8 cellular contexts compared by ENCODE assay signal in the genomic region with DNA sequence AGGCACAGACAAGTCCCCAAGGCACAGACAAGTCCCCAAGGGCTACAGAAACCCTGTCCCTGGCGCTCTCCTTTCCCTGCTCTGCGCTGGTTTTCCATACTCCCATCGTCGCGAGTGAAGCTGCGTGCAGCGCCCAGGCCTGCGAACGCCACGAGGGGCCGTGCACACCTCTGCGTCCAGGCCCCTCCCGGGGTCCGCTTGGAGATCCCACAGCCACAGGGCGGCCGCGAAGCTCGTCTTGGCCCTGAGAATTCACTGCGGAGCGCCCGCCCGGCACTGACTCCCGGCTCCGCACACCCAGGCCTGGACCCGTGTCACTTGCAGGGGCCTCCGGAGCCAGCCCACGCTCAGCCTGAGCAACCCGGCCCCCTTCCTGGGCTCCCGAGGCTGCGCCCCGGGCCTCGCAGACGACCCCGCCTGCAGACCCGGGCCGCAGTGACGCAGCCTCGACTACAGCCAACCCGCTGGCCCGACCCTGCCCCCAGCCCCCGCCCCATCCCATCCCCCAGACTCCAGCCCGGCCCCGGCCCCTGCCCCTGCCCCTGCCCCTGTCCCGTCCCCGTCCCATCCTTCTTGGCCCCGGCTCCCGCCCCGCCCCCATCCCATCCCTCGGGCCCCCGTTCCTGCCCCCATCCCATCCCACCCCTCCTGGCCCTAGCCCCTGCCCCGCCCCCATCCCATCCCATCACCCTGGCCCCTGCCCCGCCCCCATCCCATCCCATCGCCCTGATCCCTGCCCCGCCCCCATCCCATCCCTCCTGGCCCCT. TPM values are rescaled to one million over a fixed set of nuclear protein-coding genes. Genes with fewer than 3 reads are reported as not detected.
DNase-seq lines count a peak whose midpoint lies in the region; ATAC-seq and TF ChIP-seq lines count a peak whose summit lies in the region.

No MANE protein-coding gene starts in this region.

- ATAC-seq in GM21825 (IDR thresholded peaks at IDR 0.05; ENCODE audit: unreplicated experiment), result no peak

- CTCF ChIA-PET in AG04449 (lab: Yijun Ruan, JAX), result interaction anchor here (1.3 to 18.2 kb wide), 2 partner anchors 147 to 149 kb away, joined by 3 to 304 read pairs; no protein-coding TSS in a partner anchor

- no peaks in the 10 kb centered on the region for H3K9me2 ChIP-seq in Loucy (replicated peaks; ENCODE audit: low read depth, low read length)

- H4K20me1 ChIP-seq in Loucy (ENCODE audit: insufficient read depth, low read length, poor library complexity, severe bottlenecking), result peaks cover 3% of the 10 kb centered on the region

- TF ChIP-seq CTCF in AG04449 (IDR thresholded peaks at IDR 0.05; ENCODE audit: insufficient read depth, low read length, missing control alignments), result no peak
- TF ChIP-seq CTCF in Loucy (conservative IDR thresholded peaks at IDR 0.05; ENCODE audit: low read length), result no peak
- TF ChIP-seq CTCF in colonic mucosa (IDR thresholded peaks at IDR 0.05), result no peak

- POLR2A ChIA-PET in AG04449 (lab: Yijun Ruan, JAX), result no interaction called here

- H3K36me3 ChIP-seq in Loucy (ENCODE audit: insufficient read depth, low read length), result no peaks in the 10 kb centered on the region
- peaks cover 6% of the 10 kb centered on the region for H3K36me3 ChIP-seq in colonic mucosa
- H3K36me3 ChIP-seq in muscle layer of duodenum (ENCODE audit: control insufficient read depth in 1 of 2, insufficient read depth in 2 of 2, low read length in 2 of 2), result peaks cover 24 to 38% of the 10 kb centered on the region in 2 donors

- H3K9me3 ChIP-seq in Loucy (ENCODE audit: insufficient read depth, low read depth, low read length) (no peaks in the 10 kb centered on the region), colonic mucosa (no peaks in the 10 kb centered on the region), muscle layer of duodenum (ENCODE audit: control insufficient read depth in 1 of 2, low read length in 2 of 2) (no peaks in the 10 kb centered on the region)

- H3K4me1 ChIP-seq in Loucy (ENCODE audit: insufficient read depth, low read length, poor library complexity, severe bottlenecking) (peaks cover 5% of the 10 kb centered on the region), colonic mucosa (peaks cover 5% of the 10 kb centered on the region), muscle layer of duodenum (ENCODE audit: control insufficient read depth in 1 of 2, insufficient read depth in 2 of 2, low read length in 2 of 2) (peaks cover 8 to 21% of the 10 kb centered on the region in 2 donors)

- DNase-seq in AG04449 (ENCODE audit: low read depth, low spot score), result no peak
- DNase-seq in colonic mucosa, result no peak
- DNase-seq in stimulated activated naive CD4-positive, alpha-beta T cell (lab: John Stamatoyannopoulos, UW), result no peak
- no peak for DNase-seq in COLO829 (ENCODE audit: low spot score)
- DNase-seq in DMS 273 (lab: John Stamatoyannopoulos, UW; ENCODE audit: unreplicated experiment), result no peak

- H3K9ac ChIP-seq in Loucy (ENCODE audit: low read depth, low read length, poor library complexity, severe bottlenecking) (peak overlapping the region; percentile 79), colonic mucosa (ENCODE audit: low read depth in 2 of 2, low read length in 2 of 2) (no peak overlapping the region)

- H3K27ac ChIP-seq in colonic mucosa, result no peak overlapping the region
- H3K27ac ChIP-seq in muscle layer of duodenum (ENCODE audit: low read length), result no peak overlapping the region

- peak overlapping the region; percentile 65 for H3K4me2 ChIP-seq in Loucy (ENCODE audit: low read depth, low read length, poor library complexity, severe bottlenecking)

- no peaks in the 10 kb centered on the region for H3K27me3 ChIP-seq in Loucy (ENCODE audit: insufficient read depth, low read length, poor library complexity, severe bottlenecking)
- no peaks in the 10 kb centered on the region for H3K27me3 ChIP-seq in colonic mucosa
- no peaks in the 10 kb centered on the region for H3K27me3 ChIP-seq in muscle layer of duodenum (ENCODE audit: low read depth, low read length)

- intact Hi-C loops in colonic mucosa (cut with DNase I), result loop anchor here (10.0 kb wide), 1 partner anchor 142 kb away; no protein-coding TSS in a partner anchor

- H2AFZ ChIP-seq in Loucy (ENCODE audit: low read length), result no peak overlapping the region

- no peaks in the 10 kb centered on the region for H3F3A ChIP-seq in Loucy (ENCODE audit: low read depth)

- H3K4me3 ChIP-seq in AG04449 (ENCODE audit: low read depth, low read length) (peak overlapping the region; percentile 77), Loucy (ENCODE audit: low read length, poor library complexity, severe bottlenecking) (peak overlapping the region; percentile 98), colonic mucosa (peak overlapping the region; percentile 55), muscle layer of duodenum (ENCODE audit: low read depth in 1 of 2, low read length in 2 of 2) (peak overlapping the region; percentile 16 to 64)

- peaks cover 11% of the 10 kb centered on the region; the same call in 1 of the 2 replicates for H3K79me2 ChIP-seq in Loucy (ENCODE audit: insufficient read depth, low read length)

RNA-seq across cellular contexts. Expression of a gene that starts 0.8 kb away (rescaled TPM):
- total RNA-seq in colonic mucosa, result 10 to 100 TPM; 23.8 to 31.6 TPM

Comparison
In these comparisons a context has a peak if more than half of its experiments do, and no peak if none do; other contexts are left out.
1. H3K4me3 ChIP-seq: peak in every context shown above with its lines; median percentile 98 in Loucy; 77 in AG04449; 55 in colonic mucosa; 40 in muscle layer of duodenum.